ENCODE assay signal across 25 cellular contexts in genomic region chr2:37568565-37568964, GRCh38.
DNase-seq lines count a peak whose midpoint lies in the region; ATAC-seq, FAIRE-seq and TF ChIP-seq lines count a peak whose summit lies in the region.
"Had no signal": no experiment of that assay in that cellular context is flagged by ENCODE, and none has a peak within 500 bp of the region (broad histone marks: within the 10 kb centered on the region; RNA-seq: fewer than 3 reads in every experiment).

No MANE protein-coding gene starts in this region.

- CTCF ChIA-PET in activated CD4-positive, alpha-beta memory T cell treated with anti-CD3 and anti-CD28 coated beads for 36 hours (lab: Charles Lee), result interaction anchor here (0.8 to 2.1 kb wide), 3 partner anchors 31 to 172 kb away, joined by 3 to 6 read pairs (median 4); no protein-coding TSS in a partner anchor

- H3K4me1 Mint-ChIP-seq in activated CD4-positive, alpha-beta memory T cell treated with anti-CD3 and anti-CD28 coated beads for 36 hours (ENCODE audit: low read depth), result peaks cover 27% of the 10 kb centered on the region
- peaks cover 26 to 45% of the 10 kb centered on the region in 2 donors for H3K4me1 Mint-ChIP-seq in immature natural killer cell

- POLR2A ChIA-PET in activated CD4-positive, alpha-beta memory T cell treated with anti-CD3 and anti-CD28 coated beads for 36 hours (lab: Charles Lee), result interaction anchor here (0.5 to 1.1 kb wide), 2 partner anchors 17 to 75 kb away, joined by 3 to 4 read pairs; no protein-coding TSS in a partner anchor

- TF ChIP-seq POLR2A in GM12891 (IDR thresholded peaks at IDR 0.05; ENCODE audit: low read depth, low read length), result no peak

- peak; percentile 50 to 52 for ATAC-seq in activated CD4-positive, CD25-positive, alpha-beta regulatory T cell treated with anti-CD3 and anti-CD28 coated beads, Interleukin-2, amount 50 U/mL, for 24 hours
- no peak for ATAC-seq in GM19467 (IDR thresholded peaks at IDR 0.05; ENCODE audit: unreplicated experiment)
- no peak for ATAC-seq in GM18519 (IDR thresholded peaks at IDR 0.05; ENCODE audit: low FRiP score, unreplicated experiment)
- ATAC-seq: naive thymus-derived CD4-positive, alpha-beta T cell; sciatic nerve; upper lobe of right lung had no signal

- no peak overlapping the region for H3K27ac Mint-ChIP-seq in activated CD4-positive, alpha-beta memory T cell treated with anti-CD3 and anti-CD28 coated beads for 36 hours
- H3K27ac Mint-ChIP-seq in immature natural killer cell, result peak overlapping the region; percentile 37 to 82 (median 56)

- intact Hi-C loops in activated CD4-positive, alpha-beta memory T cell treated with anti-CD3 and anti-CD28 coated beads for 36 hours (cut with micrococcal nuclease), result no loop called here

- FAIRE-seq in GM12891 (lab: Jason Lieb, UNC), result peak; percentile 51
- FAIRE-seq: bronchial epithelial cell, D721Med, H1, keratinocyte had no signal

- no peak overlapping the region for H3K4me3 Mint-ChIP-seq in activated CD4-positive, alpha-beta memory T cell treated with anti-CD3 and anti-CD28 coated beads for 36 hours
- peak overlapping the region in 4 of 5 donors; percentile 2 to 56 (median 18) for H3K4me3 Mint-ChIP-seq in immature natural killer cell
- H3K4me3 Mint-ChIP-seq: naive thymus-derived CD4-positive, alpha-beta T cell had no signal

- no peaks in the 10 kb centered on the region for H3K36me3 Mint-ChIP-seq in activated CD4-positive, alpha-beta memory T cell treated with anti-CD3 and anti-CD28 coated beads for 36 hours
- no peaks in the 10 kb centered on the region for H3K36me3 Mint-ChIP-seq in immature natural killer cell
- H3K36me3 Mint-ChIP-seq: naive thymus-derived CD4-positive, alpha-beta T cell had no signal

- no peak for DNase-seq in activated CD4-positive, CD25-positive, alpha-beta regulatory T cell (lab: John Stamatoyannopoulos, UW)
- DNase-seq in GM12891 (ENCODE audit: insufficient read length, low spot score) (no peak), immature natural killer cell (peak in 1 of 3 donors; percentile 36), activated gamma-delta T cell (lab: John Stamatoyannopoulos, UW) (no peak)
- DNase-seq in activated CD4-positive, alpha-beta memory T cell treated with anti-CD3 and anti-CD28 coated beads for 36 hours, result peak; percentile 46
- DNase-seq: adrenal gland; AML-193; dermis blood vessel endothelial cell; foreskin fibroblast; hippocampal formation; mammary epithelial cell; NCI-H1092; NCI-H2081; NCI-H510A; stimulated activated naive CD4-positive, alpha-beta T cell treated with Interleukin-2 at 50 U/mL for 16 hours; upper lobe of right lung had no signal

- H3K9me3 Mint-ChIP-seq in activated CD4-positive, alpha-beta memory T cell treated with anti-CD3 and anti-CD28 coated beads for 36 hours, result no peaks in the 10 kb centered on the region
- peaks cover 0 to 4% (median 0%) of the 10 kb centered on the region in 6 donors for H3K9me3 Mint-ChIP-seq in immature natural killer cell

- H3K27me3 Mint-ChIP-seq in activated CD4-positive, alpha-beta memory T cell treated with anti-CD3 and anti-CD28 coated beads for 36 hours, result no peaks in the 10 kb centered on the region
- no peaks in the 10 kb centered on the region for H3K27me3 Mint-ChIP-seq in immature natural killer cell (ENCODE audit: low read depth in 3 of 3)

TF ChIP-seq in GM12891, 5 proteins besides CTCF, POLR2A, EP300 and RAD21:
- no peak for TF ChIP-seq TAF1 (IDR thresholded peaks at IDR 0.05; ENCODE audit: low read depth, low read length)
- TF ChIP-seq POLR2AphosphoS5 (IDR thresholded peaks at IDR 0.05; ENCODE audit: low read depth, low read length), result no peak
- TF ChIP-seq POU2F2 (IDR thresholded peaks at IDR 0.05; ENCODE audit: low read depth, low read length), result no peak

Comparison
In these comparisons a context has a peak if more than half of its experiments do, and no peak if none do; other contexts are left out.
1. ATAC-seq: peak in activated CD4-positive, CD25-positive, alpha-beta regulatory T cell treated with anti-CD3 and anti-CD28 coated beads, Interleukin-2, amount 50 U/mL, for 24 hours (2 of 2); none in GM19467 (single experiment) and GM18519 (single experiment).